ENCODE assay signal across 8 cellular contexts in genomic region chr18:3451989-3452749, GRCh38. TPM values are rescaled to one million over a fixed set of nuclear protein-coding genes. Genes with fewer than 3 reads are reported as not detected.
A peak's percentile ranks its signal among the peaks of the same experiment; 100 is the strongest.
DNase-seq lines count a peak whose midpoint lies in the region; ATAC-seq and TF ChIP-seq lines count a peak whose summit lies in the region.

No MANE protein-coding gene starts in this region.

- H3K4me3 ChIP-seq in right cardiac atrium (ENCODE audit: low read length) (peak overlapping the region; percentile 92), sigmoid colon (peak overlapping the region; percentile 67 to 82 (median 78))

- peak; percentile 38 to 58 for TF ChIP-seq POLR2A in sigmoid colon (IDR thresholded peaks at IDR 0.05)

- H3K4me1 ChIP-seq in ES-I3 (ENCODE audit: insufficient read depth, low read length), result peaks cover 15% of the 10 kb centered on the region
- H3K4me1 ChIP-seq in right cardiac atrium (ENCODE audit: control insufficient read depth, insufficient read depth, low read length), result peaks cover 3% of the 10 kb centered on the region
- H3K4me1 ChIP-seq in sigmoid colon, result peaks cover 0 to 41% (median 32%) of the 10 kb centered on the region in 4 donors

- TF ChIP-seq CTCF in sigmoid colon (IDR thresholded peaks at IDR 0.05), result no peak

- intact Hi-C loops in right cardiac atrium (cut with DNase I), result loop anchor here (2.0 to 10.0 kb wide), 7 partner anchors 140 to 213 kb away; no protein-coding TSS in a partner anchor
- intact Hi-C loops in sigmoid colon (cut with DNase I), result loop anchor here (2.0 to 10.0 kb wide), 6 partner anchors 107 to 795 kb away; partner anchors contain the start of genes MYL12B and SMCHD1

- WGBS in adipose tissue, 3 donors, result 1 to 3% (median 1%) methylated on average over 47 to 53 of the region's 53 CpGs
- WGBS in right cardiac atrium, result 1% methylated on average over 53 of the region's 53 CpGs
- WGBS in sigmoid colon, 2 donors, result 1 to 2% methylated on average over 53 of the region's 53 CpGs

- H3K27ac ChIP-seq in adipose tissue (ENCODE audit: low read depth, low read length) (peak overlapping the region; percentile 87), right cardiac atrium (ENCODE audit: low read length) (peak overlapping the region; percentile 97), sigmoid colon (peak overlapping the region; percentile 97 to 100 (median 99))

- no peaks in the 10 kb centered on the region for H3K9me3 ChIP-seq in ES-I3 (ENCODE audit: control insufficient read depth, insufficient read depth, low read length)
- H3K9me3 ChIP-seq in right cardiac atrium (ENCODE audit: control insufficient read depth, low read length), result no peaks in the 10 kb centered on the region
- H3K9me3 ChIP-seq in sigmoid colon, result no peaks in the 10 kb centered on the region

- H3K27me3 ChIP-seq in right cardiac atrium (ENCODE audit: control insufficient read depth, insufficient read depth), result no peaks in the 10 kb centered on the region
- no peaks in the 10 kb centered on the region for H3K27me3 ChIP-seq in sigmoid colon

- H3K36me3 ChIP-seq in ES-I3 (ENCODE audit: insufficient read depth, low read length) (peaks cover 21% of the 10 kb centered on the region), sigmoid colon (peaks cover 0 to 12% (median 9%) of the 10 kb centered on the region in 4 donors)

- ATAC-seq in right cardiac atrium (no peak), HG03460 (IDR thresholded peaks at IDR 0.05; ENCODE audit: unreplicated experiment) (no peak), GM21737 (IDR thresholded peaks at IDR 0.05; ENCODE audit: unreplicated experiment) (no peak)

- H3K9ac ChIP-seq in ES-I3 (ENCODE audit: low read depth, low read length), result peak overlapping the region; percentile 99

- TF ChIP-seq EP300 in sigmoid colon (IDR thresholded peaks at IDR 0.05), result no peak

- DNase-seq in RKO (ENCODE audit: low spot score) (peak; percentile 64), right cardiac atrium (peak; percentile 40 to 78 (median 77)), sigmoid colon (peak; percentile 83), foreskin melanocyte (no peak)

RNA-seq across cellular contexts. Expression of gene TGIF1, which starts 2.2 kb away (rescaled TPM):
- polyA plus RNA-seq in adipose tissue, result 10 to 100 TPM; 28.1 to 63.4 (median 59.1) TPM
- total RNA-seq in right cardiac atrium, result 10 to 100 TPM; 11.4 to 19.2 (median 12.8) TPM
- 12.1 TPM for polyA plus RNA-seq in right cardiac atrium
- 10 to 100 TPM; 32.1 to 80.6 (median 50.6) TPM for total RNA-seq in sigmoid colon
- 10 to 100 TPM; 34.7 to 72.1 (median 40.9) TPM for polyA plus RNA-seq in sigmoid colon
